ENCODE assay signal across 8 cellular contexts in genomic region chr2:142874293-142874814, GRCh38. TPM values are rescaled to one million over a fixed set of nuclear protein-coding genes. Genes with fewer than 3 reads are reported as not detected.
DNase-seq lines count a peak whose midpoint lies in the region; ATAC-seq and TF ChIP-seq lines count a peak whose summit lies in the region.

No MANE protein-coding gene starts in this region.

- no peaks in the 10 kb centered on the region for H3K9me3 Mint-ChIP-seq in activated T-cell treated with anti-CD3 and anti-CD28 coated beads, Interleukin-2, amount 50 U/mL, for 4 hours

- H3K36me3 Mint-ChIP-seq in activated T-cell treated with anti-CD3 and anti-CD28 coated beads, Interleukin-2, amount 50 U/mL, for 4 hours (ENCODE audit: insufficient read depth): no peaks in the 10 kb centered on the region

- no peaks in the 10 kb centered on the region for H3K27me3 ChIP-seq in gastrocnemius medialis

- ATAC-seq in gastrocnemius medialis (peak in 1 of 2 donors; percentile 52), HG03280 (IDR thresholded peaks at IDR 0.05; ENCODE audit: unreplicated experiment) (no peak)
- no peak for ATAC-seq in activated T-cell treated with anti-CD3 and anti-CD28 coated beads, Interleukin-2, amount 50 U/mL, for 4 hours

- DNase-seq in GM12864 (ENCODE audit: low read depth) (no peak), NCI-H82 (lab: John Stamatoyannopoulos, UW) (peak; percentile 36), fibroblast of gingiva (ENCODE audit: low read depth) (peak; percentile 100), gastrocnemius medialis (peak; percentile 13 to 26), GM19240 (ENCODE audit: insufficient read length, low spot score) (no peak), GM20000 (ENCODE audit: low spot score) (no peak)
- no peak for DNase-seq in activated T-cell treated with anti-CD3 and anti-CD28 coated beads, Interleukin-2, amount 50 U/mL, for 4 hours

- in situ Hi-C loops in gastrocnemius medialis (cut with MboI; ENCODE audit: low sequenced_read_pairs in 4 of 4): no loop called here

- H3K27me3 Mint-ChIP-seq in activated T-cell treated with anti-CD3 and anti-CD28 coated beads, Interleukin-2, amount 50 U/mL, for 4 hours (ENCODE audit: low read depth): no peaks in the 10 kb centered on the region

- peak overlapping the region; percentile 10; the same call in 1 of the 2 replicates for H3K4me3 ChIP-seq in GM12864 (ENCODE audit: low read depth, low read length)
- H3K4me3 ChIP-seq in gastrocnemius medialis: no peak overlapping the region

- no peaks in the 10 kb centered on the region for H3K9me3 ChIP-seq in gastrocnemius medialis

- H3K27ac ChIP-seq in gastrocnemius medialis: no peak overlapping the region

- H3K4me3 Mint-ChIP-seq in activated T-cell treated with anti-CD3 and anti-CD28 coated beads, Interleukin-2, amount 50 U/mL, for 4 hours: no peak overlapping the region

- intact Hi-C loops in gastrocnemius medialis (cut with DNase I; ENCODE audit: low total_unique reads): no loop called here

- TF ChIP-seq CTCF in GM12864 (IDR thresholded peaks at IDR 0.05; ENCODE audit: low read depth, low read length, missing control alignments): no peak
- TF ChIP-seq CTCF in gastrocnemius medialis (IDR thresholded peaks at IDR 0.05 in 4 of 5, conservative IDR thresholded peaks at IDR 0.05 in 1 of 5): no peak
- no peak for TF ChIP-seq CTCF in GM20000 (IDR thresholded peaks at IDR 0.05; ENCODE audit: extremely low read depth, missing control alignments)

- no peak for TF ChIP-seq POLR2A in gastrocnemius medialis (IDR thresholded peaks at IDR 0.05)

- no peaks in the 10 kb centered on the region for H3K4me1 Mint-ChIP-seq in activated T-cell treated with anti-CD3 and anti-CD28 coated beads, Interleukin-2, amount 50 U/mL, for 4 hours (ENCODE audit: low read depth)

- H3K4me1 ChIP-seq in gastrocnemius medialis: no peaks in the 10 kb centered on the region

- no peaks in the 10 kb centered on the region for H3K36me3 ChIP-seq in gastrocnemius medialis

RNA-seq across cellular contexts. Expression of gene KYNU, which starts 3.1 kb away (rescaled TPM):
- total RNA-seq in gastrocnemius medialis: 1 to 10 TPM in 1 of 4 donors, under 1 TPM in 2, not detected in 1; 0.46 to 2.0 (median 0.61) TPM
- 1 to 10 TPM in 2 of 3 donors, under 1 TPM in 1; 0.83 to 1.5 (median 1.1) TPM for total RNA-seq in activated T-cell treated with anti-CD3 and anti-CD28 coated beads, Interleukin-2, amount 50 U/mL, for 4 hours

Comparison
In these comparisons a context has a peak if more than half of its experiments do, and no peak if none do; other contexts are left out.
1. DNase-seq: peak in NCI-H82 (single experiment), fibroblast of gingiva (single experiment) and gastrocnemius medialis (2 of 2); none in GM12864 (single experiment), activated T-cell treated with anti-CD3 and anti-CD28 coated beads, Interleukin-2, amount 50 U/mL, for 4 hours (single experiment), GM19240 (single experiment) and GM20000 (single experiment).